In the genomic region with DNA sequence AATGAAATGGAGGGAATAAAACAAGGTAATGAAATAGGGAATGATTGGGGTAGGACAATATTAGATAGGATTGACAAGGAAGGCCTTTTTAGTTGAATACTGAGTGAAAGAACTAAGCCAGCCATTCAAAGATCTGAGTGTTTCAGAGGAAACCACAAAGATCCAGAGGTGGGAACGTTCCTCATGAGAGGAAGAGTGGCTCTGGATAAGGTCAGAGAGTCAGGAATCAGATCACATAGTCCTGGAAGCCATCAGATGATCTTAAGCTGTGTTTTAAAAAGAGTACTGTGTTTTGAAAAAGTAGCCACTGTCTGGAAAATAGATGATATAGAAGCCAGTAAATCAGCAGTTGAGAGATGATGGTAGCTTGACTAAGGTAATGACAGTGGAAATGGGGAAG, we compare ENCODE assay signal across 21 cellular contexts. TPM values are rescaled to one million over a fixed set of nuclear protein-coding genes. Genes with fewer than 3 reads are reported as not detected.
DNase-seq lines count a peak whose midpoint lies in the region; ATAC-seq and TF ChIP-seq lines count a peak whose summit lies in the region.
"Had no signal": no experiment of that assay in that cellular context is flagged by ENCODE, and none has a peak within 500 bp of the region (broad histone marks: within the 10 kb centered on the region; RNA-seq: fewer than 3 reads in every experiment).

No MANE protein-coding gene starts in this region.

- POLR2A ChIA-PET in IMR-90 (lab: Charles Lee; ENCODE audit: unreplicated experiment), result interaction anchor here (1.0 kb wide), 1 partner anchor 60 kb away, joined by 8 read pairs; no protein-coding TSS in a partner anchor

- no peak overlapping the region for H2BK15ac ChIP-seq in IMR-90 (ENCODE audit: low read depth, low read length)

- H3K27me3 Mint-ChIP-seq in activated T-helper 17 cell treated with anti-CD3 and anti-CD28 coated beads, Interleukin-2, amount 50 U/mL, for 72 hours, result no peaks in the 10 kb centered on the region
- no peaks in the 10 kb centered on the region for H3K27me3 Mint-ChIP-seq in effector memory CD8-positive, alpha-beta T cell
- H3K27me3 Mint-ChIP-seq: activated CD4-positive, alpha-beta T cell treated with anti-CD3 and anti-CD28 coated beads for 36 hours; CD4-positive, alpha-beta T cell; type B pancreatic cell had no signal

- no peak overlapping the region for H3K4me3 Mint-ChIP-seq in activated T-helper 17 cell treated with anti-CD3 and anti-CD28 coated beads, Interleukin-2, amount 50 U/mL, for 72 hours
- H3K4me3 Mint-ChIP-seq in effector memory CD8-positive, alpha-beta T cell, result no peak overlapping the region
- H3K4me3 Mint-ChIP-seq: activated CD4-positive, alpha-beta T cell treated with anti-CD3 and anti-CD28 coated beads for 36 hours; CD4-positive, alpha-beta T cell; neural crest cell; type B pancreatic cell had no signal

- no peaks in the 10 kb centered on the region for H3K27me3 ChIP-seq in IMR-90 (ENCODE audit: control insufficient read depth, insufficient read depth, low read length)
- H3K27me3 ChIP-seq in trophoblast cell (ENCODE audit: insufficient read depth, low read length), result no peaks in the 10 kb centered on the region
- H3K27me3 ChIP-seq: heart left ventricle, SJCRH30 had no signal

- no peak overlapping the region for H2BK5ac ChIP-seq in IMR-90 (ENCODE audit: low read depth, low read length, poor library complexity, severe bottlenecking)
- no peak overlapping the region for H2BK5ac ChIP-seq in trophoblast cell (ENCODE audit: low read depth, low read length, poor library complexity)

- 0 out of 2 replicates have a peak overlapping the region, but pooled peaks have one; percentile 17 for H2AK5ac ChIP-seq in IMR-90 (ENCODE audit: low read depth, low read length)
- H2AK5ac ChIP-seq in trophoblast cell (ENCODE audit: low read length), result no peak overlapping the region

- ATAC-seq in IMR-90 (ENCODE audit: low read depth) (no peak), GM21786 (IDR thresholded peaks at IDR 0.05; ENCODE audit: unreplicated experiment) (no peak)
- ATAC-seq in activated T-helper 17 cell treated with anti-CD3 and anti-CD28 coated beads, Interleukin-2, amount 50 U/mL, for 72 hours (replicated peaks), result no peak
- ATAC-seq in effector memory CD8-positive, alpha-beta T cell (replicated peaks), result no peak
- ATAC-seq: activated CD4-positive, alpha-beta T cell treated with anti-CD3 and anti-CD28 coated beads for 36 hours; heart left ventricle; psoas muscle had no signal

- H3K4me2 ChIP-seq in IMR-90 (ENCODE audit: low read depth, low read length) (no peak overlapping the region), trophoblast cell (ENCODE audit: low read length) (no peak overlapping the region)
- H3K4me2 ChIP-seq: PC-9 had no signal

- CTCF ChIA-PET in IMR-90 (lab: Yijun Ruan, JAX), result interaction anchor here (1.0 to 1.6 kb wide), 3 partner anchors 11 to 131 kb away, joined by 3 to 7 read pairs (median 5); no protein-coding TSS in a partner anchor

- dilution Hi-C loops in IMR-90 (cut with HindIII; ENCODE audit: low sequenced_read_pairs, unreplicated experiment), result no loop called here

- H2BK20ac ChIP-seq in IMR-90 (ENCODE audit: low read depth, low read length), result no peak overlapping the region

- H3K27ac ChIP-seq in IMR-90 (ENCODE audit: insufficient read depth, low read length) (no peak overlapping the region), trophoblast cell (ENCODE audit: low read depth, low read length) (peak overlapping the region; percentile 32)
- H3K27ac ChIP-seq: psoas muscle, SJCRH30 had no signal

- no peak overlapping the region for H4K5ac ChIP-seq in IMR-90 (ENCODE audit: low read depth, low read length)

- peak overlapping the region; percentile 80; the same call in 1 of the 2 replicates for H3K23ac ChIP-seq in IMR-90 (ENCODE audit: low read depth, low read length)
- no peak overlapping the region for H3K23ac ChIP-seq in trophoblast cell (ENCODE audit: low read length)

- intact Hi-C loops in IMR-90 (cut with micrococcal nuclease), result no loop called here

- H3K9ac ChIP-seq in IMR-90 (ENCODE audit: low read depth, low read length), result no peak overlapping the region
- no peak overlapping the region for H3K9ac ChIP-seq in trophoblast cell (ENCODE audit: low read length)

- H3K4ac ChIP-seq in IMR-90 (ENCODE audit: low read depth, low read length) (no peak overlapping the region), trophoblast cell (ENCODE audit: low read depth, low read length) (no peak overlapping the region)

- H3K14ac ChIP-seq in IMR-90 (replicated peaks; ENCODE audit: low read depth, low read length) (0 out of 2 replicates have a peak overlapping the region, but pooled peaks have one; percentile 24), trophoblast cell (ENCODE audit: low read length) (no peak overlapping the region)

- H3K36me3 ChIP-seq in IMR-90 (ENCODE audit: control insufficient read depth, insufficient read depth, low read length) (peaks cover 1% of the 10 kb centered on the region; the same call in 1 of the 2 replicates), trophoblast cell (ENCODE audit: control insufficient read depth in 1 of 2, insufficient read depth in 2 of 2, low read length in 2 of 2) (peaks cover 0 to 4% of the 10 kb centered on the region in 2 experiments)

- no peaks in the 10 kb centered on the region for H4K20me1 ChIP-seq in IMR-90 (ENCODE audit: insufficient read depth, low read length)

- H4K8ac ChIP-seq in IMR-90 (ENCODE audit: low read depth in 2 of 2, low read length in 2 of 2), result 0 out of 4 replicates have a peak overlapping the region, but pooled peaks of 1 of the 2 experiments have one; percentile 22
- H4K8ac ChIP-seq in trophoblast cell (ENCODE audit: low read depth, low read length), result no peak overlapping the region

- peaks cover 19% of the 10 kb centered on the region for H3K4me1 Mint-ChIP-seq in activated T-helper 17 cell treated with anti-CD3 and anti-CD28 coated beads, Interleukin-2, amount 50 U/mL, for 72 hours
- peaks cover 7 to 18% of the 10 kb centered on the region in 2 donors for H3K4me1 Mint-ChIP-seq in effector memory CD8-positive, alpha-beta T cell (ENCODE audit: low read depth in 2 of 2)

- peaks cover 38 to 65% of the 10 kb centered on the region in 2 experiments for H3K79me1 ChIP-seq in IMR-90 (ENCODE audit: low read depth in 1 of 2, low read length in 2 of 2)
- no peaks in the 10 kb centered on the region for H3K79me1 ChIP-seq in trophoblast cell (ENCODE audit: low read length)

- peaks cover 9% of the 10 kb centered on the region; the same call in 1 of the 2 replicates for H3K9me1 ChIP-seq in IMR-90 (ENCODE audit: insufficient read depth, low read length)

- no peak overlapping the region for H2AK9ac ChIP-seq in IMR-90 (replicated peaks; ENCODE audit: low read depth, low read length, poor library complexity)

- no peak overlapping the region for H4K12ac ChIP-seq in trophoblast cell (ENCODE audit: low read depth, low read length)

- in situ Hi-C loops in IMR-90 (cut with MboI; ENCODE audit: low sequenced_read_pairs), result no loop called here

- peaks cover 35% of the 10 kb centered on the region for H3K36me3 Mint-ChIP-seq in activated T-helper 17 cell treated with anti-CD3 and anti-CD28 coated beads, Interleukin-2, amount 50 U/mL, for 72 hours (ENCODE audit: low read depth)
- peaks cover 2% of the 10 kb centered on the region for H3K36me3 Mint-ChIP-seq in effector memory CD8-positive, alpha-beta T cell (ENCODE audit: insufficient read depth)

- H3K9me3 ChIP-seq in IMR-90 (ENCODE audit: control insufficient read depth, insufficient read depth, low read length) (peaks cover 4% of the 10 kb centered on the region), trophoblast cell (ENCODE audit: insufficient read depth, low read depth, low read length) (no peaks in the 10 kb centered on the region)
- H3K9me3 ChIP-seq: SJCRH30 had no signal

- no peak overlapping the region for H3K18ac ChIP-seq in IMR-90 (ENCODE audit: low read depth, low read length)
- no peak overlapping the region for H3K18ac ChIP-seq in trophoblast cell (ENCODE audit: low read length)

- H3K4me1 ChIP-seq in IMR-90 (ENCODE audit: control insufficient read depth, insufficient read depth, low read length) (peaks cover 8% of the 10 kb centered on the region), trophoblast cell (ENCODE audit: control insufficient read depth in 1 of 2, insufficient read depth in 2 of 2, low read length in 2 of 2) (peaks cover 0 to 2% of the 10 kb centered on the region in 2 experiments)
- H3K4me1 ChIP-seq: SJCRH30 had no signal

- H3K4me3 ChIP-seq in IMR-90 (ENCODE audit: insufficient read depth, low read depth, low read length), result no peak overlapping the region
- no peak overlapping the region for H3K4me3 ChIP-seq in trophoblast cell (ENCODE audit: low read depth, low read length)
- H3K4me3 ChIP-seq: heart left ventricle, PC-9, psoas muscle, SJCRH30 had no signal

- H4K91ac ChIP-seq in IMR-90 (ENCODE audit: insufficient read depth, low read depth, low read length) (no peak overlapping the region), trophoblast cell (ENCODE audit: low read depth, low read length) (no peak overlapping the region)

- WGBS in IMR-90 (ENCODE audit: extremely low coverage in 2 of 2, insufficient read length in 1 of 2), 2 experiments, result 14% methylated on average over 1 of the region's 1 CpG; no CpG with 5 or more reads in 1 of the 2 experiments
- no CpG with 5 or more reads among the region's 1 CpG for WGBS in trophoblast cell (ENCODE audit: extremely low coverage, insufficient coverage, insufficient read length)

- no peak for TF ChIP-seq POLR2A in IMR-90 (IDR thresholded peaks at IDR 0.05; ENCODE audit: low read depth, low read length)

- no peaks in the 10 kb centered on the region for H3K9me3 Mint-ChIP-seq in activated T-helper 17 cell treated with anti-CD3 and anti-CD28 coated beads, Interleukin-2, amount 50 U/mL, for 72 hours
- peaks cover 0 to 1% of the 10 kb centered on the region in 2 donors for H3K9me3 Mint-ChIP-seq in effector memory CD8-positive, alpha-beta T cell
- H3K9me3 Mint-ChIP-seq: CD4-positive, alpha-beta T cell had no signal

- H3K56ac ChIP-seq in IMR-90 (ENCODE audit: extremely low read depth, insufficient read depth, low read length), result no peak overlapping the region

- H2BK12ac ChIP-seq in trophoblast cell (ENCODE audit: low read length), result no peak overlapping the region

- no peak for TF ChIP-seq CTCF in IMR-90 (conservative IDR thresholded peaks at IDR 0.05; ENCODE audit: low read depth, low read length)

- H2AFZ ChIP-seq in IMR-90 (replicated peaks; ENCODE audit: low read length, poor library complexity) (no peak overlapping the region), trophoblast cell (ENCODE audit: insufficient read depth, low read length, poor library complexity) (no peak overlapping the region)
- H2AFZ ChIP-seq: PC-9 had no signal

- no peak for TF ChIP-seq RAD21 in IMR-90 (IDR thresholded peaks at IDR 0.05; ENCODE audit: low read length)

- H3K27ac Mint-ChIP-seq in activated T-helper 17 cell treated with anti-CD3 and anti-CD28 coated beads, Interleukin-2, amount 50 U/mL, for 72 hours, result peak overlapping the region; percentile 33
- peak overlapping the region; percentile 8 to 50 for H3K27ac Mint-ChIP-seq in effector memory CD8-positive, alpha-beta T cell
- H3K27ac Mint-ChIP-seq: activated CD4-positive, alpha-beta T cell treated with anti-CD3 and anti-CD28 coated beads for 36 hours; CD4-positive, alpha-beta T cell; type B pancreatic cell had no signal

- no TSS peak for BruUV-seq in IMR-90 (replicated peaks; lab: Mats Ljungman, UMichigan)

- H3K79me2 ChIP-seq in trophoblast cell (ENCODE audit: control insufficient read depth, insufficient read depth, low read length, poor library complexity), result no peaks in the 10 kb centered on the region

- no peak for DNase-seq in IMR-90
- DNase-seq in effector memory CD8-positive, alpha-beta T cell, result no peak
- DNase-seq in trophoblast cell, result no peak
- no peak for DNase-seq in NCI-H1417 treated with DMSO at 0.1 percent for 48 hours (lab: John Stamatoyannopoulos, UW)
- no peak for DNase-seq in SHP77 treated with DMSO at 0.1 percent for 48 hours (lab: John Stamatoyannopoulos, UW)
- DNase-seq in NK-92 treated with Interleukin-12 subunit alpha and Interleukin-12 subunit beta, amount 100 ng/mL, for 24 hours (lab: John Stamatoyannopoulos, UW), result no peak
- DNase-seq: activated CD4-positive, alpha-beta T cell treated with anti-CD3 and anti-CD28 coated beads for 36 hours; activated naive CD4-positive, alpha-beta T cell; amniotic stem cell; CD4-positive, alpha-beta T cell; heart left ventricle; MM.1S; NCI-H1436 treated with DMSO at 0.1 percent for 48 hours; PC-9; psoas muscle; SJCRH30 had no signal

- H2BK120ac ChIP-seq in IMR-90 (ENCODE audit: low read depth, low read length), result no peak overlapping the region
- no peak overlapping the region for H2BK120ac ChIP-seq in trophoblast cell (ENCODE audit: insufficient read depth, low read length, poor library complexity)

RNA-seq across cellular contexts. Expression of gene TTLL4, which starts 11.8 kb away (rescaled TPM):
- total RNA-seq in IMR-90 (2012; rRNA removed), result 8.3 and 9.0 TPM in 2 replicates
- 22.8 and 22.9 TPM in 2 replicates for polyA plus RNA-seq in IMR-90 (2012; rRNA removed)
- polyA plus RNA-seq in IMR-90 (2012; cell fraction: cytosol; rRNA removed), result 6.1 and 7.0 TPM in 2 replicates
- polyA plus RNA-seq in IMR-90 (2012; cell fraction: nucleus; rRNA removed; ENCODE audit: low replicate concordance), result 54.6 and 77.3 TPM in 2 replicates
- total RNA-seq in activated T-helper 17 cell treated with anti-CD3 and anti-CD28 coated beads, Interleukin-2, amount 50 U/mL, for 72 hours, result 10 to 100 TPM; 34.1 to 42.6 TPM
- 56.3 and 58.4 TPM in 2 replicates for polyA plus RNA-seq in trophoblast cell (2013)

RNA-seq across cellular contexts. Expression of gene STK36, which starts 50.5 kb away (rescaled TPM):
- total RNA-seq in IMR-90 (2012; rRNA removed), result 15.3 and 17.6 TPM in 2 replicates
- polyA plus RNA-seq in IMR-90 (2012; rRNA removed), result 40.8 and 44.5 TPM in 2 replicates
- 13.9 and 16.1 TPM in 2 replicates for polyA plus RNA-seq in IMR-90 (2012; cell fraction: cytosol; rRNA removed)
- polyA plus RNA-seq in IMR-90 (2012; cell fraction: nucleus; rRNA removed; ENCODE audit: low replicate concordance), result 304 and 341 TPM in 2 replicates
- total RNA-seq in activated T-helper 17 cell treated with anti-CD3 and anti-CD28 coated beads, Interleukin-2, amount 50 U/mL, for 72 hours, result 10 to 100 TPM; 13.4 to 13.8 TPM
- 24.6 and 25.4 TPM in 2 replicates for polyA plus RNA-seq in trophoblast cell (2013)

RNA-seq across cellular contexts. Expression of gene RNF25, which starts 50.6 kb away (rescaled TPM):
- total RNA-seq in IMR-90 (2012; rRNA removed), result 54.4 and 56.5 TPM in 2 replicates
- polyA plus RNA-seq in IMR-90 (2012; rRNA removed), result 78.0 and 78.1 TPM in 2 replicates
- polyA plus RNA-seq in IMR-90 (2012; cell fraction: cytosol; rRNA removed), result 45.2 and 49.5 TPM in 2 replicates
- polyA plus RNA-seq in IMR-90 (2012; cell fraction: nucleus; rRNA removed; ENCODE audit: low replicate concordance), result 54.1 and 70.6 TPM in 2 replicates
- total RNA-seq in activated T-helper 17 cell treated with anti-CD3 and anti-CD28 coated beads, Interleukin-2, amount 50 U/mL, for 72 hours, result 10 to 100 TPM; 13.5 to 20.7 TPM
- polyA plus RNA-seq in trophoblast cell (2013), result 18.4 and 18.5 TPM in 2 replicates

RNA-seq across cellular contexts. Expression of gene CYP27A1, which starts 59.5 kb away (rescaled TPM):
- 4.2 and 5.2 TPM in 2 replicates for total RNA-seq in IMR-90 (2012; rRNA removed)
- 4.5 and 5.3 TPM in 2 replicates for polyA plus RNA-seq in IMR-90 (2012; rRNA removed)
- polyA plus RNA-seq in IMR-90 (2012; cell fraction: cytosol; rRNA removed), result 10.6 and 10.9 TPM in 2 replicates
- 8.2 and 11.4 TPM in 2 replicates for polyA plus RNA-seq in IMR-90 (2012; cell fraction: nucleus; rRNA removed; ENCODE audit: low replicate concordance)
- total RNA-seq in activated T-helper 17 cell treated with anti-CD3 and anti-CD28 coated beads, Interleukin-2, amount 50 U/mL, for 72 hours, result under 1 TPM in 1 of 2 donors, not detected in 1; 0.66 TPM
- 1.5 and 1.6 TPM in 2 replicates for polyA plus RNA-seq in trophoblast cell (2013)
- total RNA-seq: NCI-H460 had no signal
